Comparison of ENCODE assay signal across 12 cellular contexts in genomic region chr3:10956991-10957390, GRCh38. TPM values are rescaled to one million over a fixed set of nuclear protein-coding genes. Genes with fewer than 3 reads are reported as not detected.
"Had no signal": no experiment of that assay in that cellular context is flagged by ENCODE, and none has a peak within 500 bp of the region (broad histone marks: within the 10 kb centered on the region; RNA-seq: fewer than 3 reads in every experiment).

No MANE protein-coding gene starts in this region.

- H3K4me3 Mint-ChIP-seq: activated naive CD4-positive, alpha-beta T cell treated with anti-CD3 and anti-CD28 coated beads, Interleukin-2, amount 50 U/mL, for 24 hours; mesothelial cell of epicardium; naive thymus-derived CD4-positive, alpha-beta T cell had no signal

- DNase-seq: activated T-cell treated with anti-CD3 and anti-CD28 coated beads, Interleukin-2, amount 50 U/mL, for 1 hour; esophagus squamous epithelium; foreskin keratinocyte; head of caudate nucleus; naive thymus-derived CD4-positive, alpha-beta T cell; sigmoid colon; stimulated activated CD4-positive, alpha-beta T cell treated with anti-CD3 and anti-CD28 coated beads, Interleukin-2, amount 100 ng/mL, for 48 hours; stimulated activated naive CD8-positive, alpha-beta T cell treated with anti-CD3 and anti-CD28 coated beads, Interleukin-15, Interleukin-2, amounts not matched to agents 100 U/mL and 50 U/mL, for 24 hours; T-helper 2 cell had no signal

- H3K9me3 ChIP-seq: esophagus squamous epithelium, sigmoid colon, thoracic aorta had no signal

- H3K4me1 Mint-ChIP-seq: activated naive CD4-positive, alpha-beta T cell treated with anti-CD3 and anti-CD28 coated beads, Interleukin-2, amount 50 U/mL, for 24 hours; mesothelial cell of epicardium; naive thymus-derived CD4-positive, alpha-beta T cell had no signal

- H3K27ac ChIP-seq: esophagus squamous epithelium, foreskin keratinocyte, sigmoid colon, thoracic aorta had no signal

- H3K36me3 ChIP-seq: esophagus squamous epithelium, sigmoid colon, thoracic aorta had no signal

- H3K27ac Mint-ChIP-seq: activated naive CD4-positive, alpha-beta T cell treated with anti-CD3 and anti-CD28 coated beads, Interleukin-2, amount 50 U/mL, for 24 hours; mesothelial cell of epicardium; naive thymus-derived CD4-positive, alpha-beta T cell had no signal

- H3K4me1 ChIP-seq: esophagus squamous epithelium, foreskin keratinocyte, sigmoid colon had no signal

- H3K4me3 ChIP-seq: esophagus squamous epithelium, sigmoid colon, thoracic aorta had no signal

- ATAC-seq: foreskin keratinocyte; naive thymus-derived CD4-positive, alpha-beta T cell; stimulated activated naive CD8-positive, alpha-beta T cell treated with anti-CD3 and anti-CD28 coated beads, Interleukin-15, Interleukin-2, amounts not matched to agents 100 U/mL and 50 U/mL, for 24 hours had no signal

- H3K27me3 ChIP-seq: sigmoid colon had no signal

- H3K36me3 Mint-ChIP-seq: activated naive CD4-positive, alpha-beta T cell treated with anti-CD3 and anti-CD28 coated beads, Interleukin-2, amount 50 U/mL, for 24 hours; mesothelial cell of epicardium; naive thymus-derived CD4-positive, alpha-beta T cell had no signal

- H3K9me3 Mint-ChIP-seq: activated naive CD4-positive, alpha-beta T cell treated with anti-CD3 and anti-CD28 coated beads, Interleukin-2, amount 50 U/mL, for 24 hours; mesothelial cell of epicardium; naive thymus-derived CD4-positive, alpha-beta T cell had no signal

RNA-seq across cellular contexts. Expression of gene SLC6A1, which starts 35.6 kb away (rescaled TPM):
- total RNA-seq: foreskin keratinocyte; mesothelial cell of epicardium; naive thymus-derived CD4-positive, alpha-beta T cell had no signal
- polyA plus RNA-seq: foreskin keratinocyte; naive thymus-derived CD4-positive, alpha-beta T cell had no signal
